Comparison of ENCODE assay signal across 35 cellular contexts in genomic region chr9:112529316-112529715, GRCh38.
"Had no signal": no experiment of that assay in that cellular context is flagged by ENCODE, and none has a peak within 500 bp of the region (broad histone marks: within the 10 kb centered on the region; RNA-seq: fewer than 3 reads in every experiment).

No MANE protein-coding gene starts in this region.

- H3K4me3 ChIP-seq: MG63 had no signal

- DNase-seq: Karpas-422, Kasumi-1, MG63, MM.1S, MV-4-11, NCI-H1048, NCI-H1092, NCI-H1092 treated with DMSO at 0.1 percent for 48 hours, NCI-H1105, NCI-H1105 treated with DMSO at 0.1 percent for 48 hours, NCI-H1417, NCI-H1417 treated with DMSO at 0.1 percent for 48 hours, NCI-H1436, NCI-H1436 treated with DMSO at 0.1 percent for 48 hours, NCI-H146, NCI-H1694, NCI-H1694 treated with DMSO at 0.1 percent for 48 hours, NCI-H187, NCI-H187 treated with DMSO at 0.1 percent for 48 hours, NCI-H1930, NCI-H2029, NCI-H2029 treated with DMSO at 0.1 percent for 48 hours, NCI-H2081, NCI-H2081 treated with DMSO at 0.1 percent for 48 hours, NCI-H2107, NCI-H2171, NCI-H2171 treated with DMSO at 0.1 percent for 48 hours, NCI-H2227 treated with DMSO at 0.1 percent for 48 hours, NCI-H226, NCI-H345, NCI-H446, NCI-H446 treated with DMSO at 0.1 percent for 48 hours, NCI-H510A, NCI-H510A treated with DMSO at 0.1 percent for 48 hours, NCI-H524 had no signal

- H3K36me3 ChIP-seq: MG63 had no signal

- H3K27me3 ChIP-seq: MG63 had no signal

- H3K9me3 ChIP-seq: MG63 had no signal
